13 cellular contexts compared by ENCODE assay signal in the genomic region with DNA sequence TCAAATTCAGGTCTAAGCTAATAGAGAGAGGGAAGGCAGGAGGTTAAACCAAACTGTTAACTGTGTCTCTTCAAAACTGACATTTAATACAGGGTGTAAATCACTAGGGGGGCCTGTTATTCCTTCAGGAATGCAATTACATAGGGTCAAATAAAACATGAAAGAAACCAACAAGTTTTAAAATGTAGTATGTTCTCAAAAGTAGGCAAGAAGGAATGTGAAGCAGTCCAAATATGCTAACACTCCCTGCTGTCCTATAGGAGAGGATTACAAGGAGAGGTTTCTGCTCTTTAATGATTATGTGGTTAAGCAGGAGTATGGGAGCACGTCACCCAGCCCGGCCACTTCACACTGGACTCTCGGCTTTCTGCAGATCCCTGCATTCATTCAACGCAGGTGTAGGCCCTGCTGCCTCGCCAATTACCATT. TPM values are rescaled to one million over a fixed set of nuclear protein-coding genes. Genes with fewer than 3 reads are reported as not detected.
DNase-seq lines count a peak whose midpoint lies in the region; ATAC-seq, FAIRE-seq and TF ChIP-seq lines count a peak whose summit lies in the region.
"Had no signal": no experiment of that assay in that cellular context is flagged by ENCODE, and none has a peak within 500 bp of the region (broad histone marks: within the 10 kb centered on the region; RNA-seq: fewer than 3 reads in every experiment).

No MANE protein-coding gene starts in this region.

- H3K27ac ChIP-seq in thyroid gland, result no peak overlapping the region
- H3K27ac ChIP-seq: parathyroid adenoma had no signal

- peak; percentile 6 for FAIRE-seq in H54 (lab: Jason Lieb, UNC)
- FAIRE-seq: H1, keratinocyte had no signal

- H3K36me3 ChIP-seq in thyroid gland, result no peaks in the 10 kb centered on the region

- TF ChIP-seq CTCF in thyroid gland (IDR thresholded peaks at IDR 0.05), result no peak

- intact Hi-C loops in thyroid gland (cut with DNase I), result no loop called here

- TF ChIP-seq POLR2A in H54 (IDR thresholded peaks at IDR 0.05; ENCODE audit: low read depth, low read length) (no peak), thyroid gland (IDR thresholded peaks at IDR 0.05) (no peak)

- no peaks in the 10 kb centered on the region for H3K27me3 ChIP-seq in thyroid gland

- no peak for ATAC-seq in HG02870 (IDR thresholded peaks at IDR 0.05; ENCODE audit: unreplicated experiment)
- ATAC-seq in GM19463 (IDR thresholded peaks at IDR 0.05; ENCODE audit: unreplicated experiment), result no peak
- no peak for ATAC-seq in HG02623 (IDR thresholded peaks at IDR 0.05; ENCODE audit: unreplicated experiment)
- ATAC-seq: activated CD8-positive, alpha-beta T cell treated with anti-CD3 and anti-CD28 coated beads, Interleukin-2, amount 10 ng/mL, durations not matched to agents 7 days and 5 days had no signal

- no peak overlapping the region for H3K4me3 ChIP-seq in thyroid gland (replicated peaks in 1 of 3)

- H3K9me3 ChIP-seq in thyroid gland, result no peaks in the 10 kb centered on the region

- WGBS in thyroid gland, 2 donors, result 48 to 53% methylated on average over 5 of the region's 5 CpGs

- DNase-seq in H54 (ENCODE audit: insufficient read length, low spot score) (peak; percentile 12), T1000 (lab: John Stamatoyannopoulos, UW) (peak; percentile 37), hepatic stellate cell (ENCODE audit: low spot score) (peak; percentile 53), thyroid gland (peak; percentile 3 to 4), HUDEP-2 (lab: John Stamatoyannopoulos, UW; ENCODE audit: unreplicated experiment in 76 of 76) (no peak)
- DNase-seq: activated CD8-positive, alpha-beta T cell treated with anti-CD3 and anti-CD28 coated beads, Interleukin-2, amount 10 ng/mL, durations not matched to agents 7 days and 5 days; NCI-H1105 treated with DMSO at 0.1 percent for 48 hours had no signal

- no peaks in the 10 kb centered on the region for H3K4me1 ChIP-seq in thyroid gland
- H3K4me1 ChIP-seq: parathyroid adenoma had no signal

RNA-seq across cellular contexts. Expression of a gene that starts 42.5 kb away (rescaled TPM):
- 10 to 100 TPM in 3 of 4 donors, 1 to 10 TPM in 1; 8.5 to 27.2 (median 11.6) TPM for total RNA-seq in thyroid gland
- total RNA-seq: activated CD8-positive, alpha-beta T cell treated with anti-CD3 and anti-CD28 coated beads, Interleukin-2, amount 10 ng/mL, durations not matched to agents 7 days and 5 days had no signal

Comparison
In these comparisons a context has a peak if more than half of its experiments do, and no peak if none do; other contexts are left out.
1. DNase-seq: peak in H54 (single experiment), T1000 (single experiment), hepatic stellate cell (single experiment) and thyroid gland (2 of 2); none in HUDEP-2 (0 of 76).